ENCODE assay signal across 27 cellular contexts in the genomic region with DNA sequence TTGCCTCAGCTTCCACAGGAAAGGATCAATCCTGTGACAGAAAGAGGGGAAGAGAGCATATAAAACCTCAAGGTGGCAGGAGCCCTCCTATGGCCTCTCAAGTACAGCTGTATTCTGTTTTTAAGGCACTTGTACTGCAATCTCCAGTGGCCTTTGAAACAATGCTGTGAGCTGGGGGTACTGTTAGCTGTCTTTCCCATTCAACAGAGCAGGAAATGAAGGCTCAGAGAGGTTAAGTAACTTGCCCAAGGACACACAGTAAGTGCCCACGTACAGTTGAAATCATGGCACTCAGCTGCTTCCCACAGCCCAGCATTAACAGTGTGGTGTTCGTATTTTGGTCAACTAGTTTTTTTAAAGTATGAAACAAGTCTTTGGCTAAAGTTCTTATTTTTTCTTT. TPM values are rescaled to one million over a fixed set of nuclear protein-coding genes. Genes with fewer than 3 reads are reported as not detected.
DNase-seq lines count a peak whose midpoint lies in the region; ATAC-seq, FAIRE-seq and TF ChIP-seq lines count a peak whose summit lies in the region.
"Had no signal": no experiment of that assay in that cellular context is flagged by ENCODE, and none has a peak within 500 bp of the region (broad histone marks: within the 10 kb centered on the region; RNA-seq: fewer than 3 reads in every experiment).

No MANE protein-coding gene starts in this region.

- no peak overlapping the region for H4K8ac ChIP-seq in mesenchymal stem cell (ENCODE audit: low read length)

- H4K91ac ChIP-seq in mesenchymal stem cell (ENCODE audit: low read length), result no peak overlapping the region

- CTCF ChIA-PET in A673 (lab: Charles Lee), result no interaction called here

- H3K27ac Mint-ChIP-seq in HFFc6 (peak overlapping the region; percentile 26; the same call in 1 of the 2 replicates), astrocyte (ENCODE audit: unreplicated experiment) (peak overlapping the region; percentile 26)

- 92% methylated on average over 1 of the region's 2 CpGs for WGBS in mesenchymal stem cell

- no peak overlapping the region for H3K9ac ChIP-seq in astrocyte (ENCODE audit: low read length)
- no peak overlapping the region for H3K9ac ChIP-seq in mesenchymal stem cell (ENCODE audit: low read length)

- H3K4me3 ChIP-seq in A673 (ENCODE audit: low read depth, low read length, poor library complexity, severe bottlenecking) (no peak overlapping the region), astrocyte (ENCODE audit: insufficient read depth, low read depth, low read length) (no peak overlapping the region), mesenchymal stem cell (ENCODE audit: insufficient read depth in 1 of 2, low read depth in 1 of 2, low read length in 2 of 2) (no peak overlapping the region)
- H3K4me3 ChIP-seq: GM12878 had no signal

- H2AFZ ChIP-seq in astrocyte (ENCODE audit: low read depth, low read length) (no peak overlapping the region), mesenchymal stem cell (ENCODE audit: low read depth, low read length) (no peak overlapping the region)

- intact Hi-C loops in A673 (cut with micrococcal nuclease; ENCODE audit: unreplicated experiment), result no loop called here

- H3K4me3 Mint-ChIP-seq in HFFc6 (no peak overlapping the region), astrocyte (ENCODE audit: unreplicated experiment) (no peak overlapping the region)

- H3K4me1 ChIP-seq in A673 (ENCODE audit: insufficient read depth, low read length, poor library complexity, severe bottlenecking) (peaks cover 73% of the 10 kb centered on the region), astrocyte (ENCODE audit: insufficient read depth, low read length) (peaks cover 50% of the 10 kb centered on the region), mesenchymal stem cell (ENCODE audit: control insufficient read depth, insufficient read depth, low read depth, low read length) (peaks cover 23% of the 10 kb centered on the region)

- H3K18ac ChIP-seq in mesenchymal stem cell (ENCODE audit: low read depth in 1 of 2, low read length in 2 of 2), result no peak overlapping the region

- no peak overlapping the region for H2BK5ac ChIP-seq in mesenchymal stem cell (ENCODE audit: low read depth, low read length, poor library complexity, severe bottlenecking)

- H3K36me3 Mint-ChIP-seq in HFFc6 (ENCODE audit: low read depth) (no peaks in the 10 kb centered on the region), astrocyte (ENCODE audit: low read depth, unreplicated experiment) (peaks cover 3% of the 10 kb centered on the region)
- H3K36me3 Mint-ChIP-seq: CD4-positive, alpha-beta memory T cell had no signal

- POLR2A ChIA-PET in A673 (lab: Charles Lee; ENCODE audit: low non-redundant PET), result interaction anchor here (0.6 kb wide), 1 partner anchor 115 kb away, joined by 6 read pairs; no protein-coding TSS in a partner anchor

- TF ChIP-seq CTCF in A673 (conservative IDR thresholded peaks at IDR 0.05; ENCODE audit: low read depth, low read length), result no peak
- no peak for TF ChIP-seq CTCF in HFFc6 (IDR thresholded peaks at IDR 0.05)
- TF ChIP-seq CTCF in astrocyte (IDR thresholded peaks at IDR 0.05; ENCODE audit: insufficient read depth, low read depth, low read length), result no peak

- H3K14ac ChIP-seq in mesenchymal stem cell (ENCODE audit: low read length in 2 of 2), result no peak overlapping the region

- peaks cover 1% of the 10 kb centered on the region for H3K79me1 ChIP-seq in mesenchymal stem cell (replicated peaks; ENCODE audit: low read length, poor library complexity, severe bottlenecking)

- no peaks in the 10 kb centered on the region for H3K79me2 ChIP-seq in astrocyte (ENCODE audit: insufficient read depth, low read length)

- no peaks in the 10 kb centered on the region for H4K20me1 ChIP-seq in astrocyte (ENCODE audit: insufficient read depth, low read length)

- no peak overlapping the region for H2BK15ac ChIP-seq in mesenchymal stem cell (ENCODE audit: low read depth, poor library complexity, severe bottlenecking)

- no peak overlapping the region for H3K4me2 ChIP-seq in astrocyte (ENCODE audit: low read length)
- H3K4me2 ChIP-seq in mesenchymal stem cell (ENCODE audit: low read length, poor library complexity, severe bottlenecking), result no peak overlapping the region

- no peak for ATAC-seq in HG02852 (IDR thresholded peaks at IDR 0.05; ENCODE audit: unreplicated experiment)
- ATAC-seq: GM12878, PC-3 had no signal

- no TSS peak for BruUV-seq in A673 (replicated peaks; lab: Mats Ljungman, UMichigan)

- no peak overlapping the region for H2BK12ac ChIP-seq in mesenchymal stem cell (ENCODE audit: low read length in 2 of 2)

- H2BK120ac ChIP-seq in mesenchymal stem cell (ENCODE audit: low read depth, low read length), result no peak overlapping the region

- H3K36me3 ChIP-seq in A673 (ENCODE audit: insufficient read depth, low read length, poor library complexity, severe bottlenecking), result no peaks in the 10 kb centered on the region
- no peaks in the 10 kb centered on the region for H3K36me3 ChIP-seq in astrocyte (ENCODE audit: insufficient read depth, low read length)
- H3K36me3 ChIP-seq in mesenchymal stem cell (ENCODE audit: control insufficient read depth in 1 of 2, insufficient read depth in 2 of 2, low read depth in 1 of 2, low read length in 2 of 2), result peaks cover 0 to 3% of the 10 kb centered on the region in 2 experiments

- no peak overlapping the region for H3K23ac ChIP-seq in mesenchymal stem cell (ENCODE audit: low read length in 2 of 2)

- DNase-seq in A673 (ENCODE audit: low spot score), result no peak
- no peak for DNase-seq in HFFc6
- no peak for DNase-seq in astrocyte (ENCODE audit: low read depth)
- no peak for DNase-seq in mesenchymal stem cell
- no peak for DNase-seq in SIG-M5 treated with dmso at 0.1 percent for 504 hours (lab: John Stamatoyannopoulos, UW; ENCODE audit: unreplicated experiment)
- DNase-seq in ureter (ENCODE audit: low spot score), result no peak
- DNase-seq: C1 segment of cervical spinal cord; CD4-positive, alpha-beta memory T cell; COR-L47; DMS 273 treated with DMSO at 0.1 percent for 48 hours; DMS79; EL; GDM1; Karpas-422; NCI-H1092 treated with DMSO at 0.1 percent for 48 hours; NCI-H1436; NCI-H187; NCI-H524 treated with DMSO at 0.1 percent for 48 hours; NCI-H774; PC-3; Right ventricle myocardium superior; RPMI8226; T-helper 1 cell had no signal

- H3K9me3 ChIP-seq in A673 (ENCODE audit: low read depth, low read length, poor library complexity, severe bottlenecking) (no peaks in the 10 kb centered on the region), astrocyte (ENCODE audit: insufficient read depth, low read depth, low read length) (no peaks in the 10 kb centered on the region), mesenchymal stem cell (ENCODE audit: control insufficient read depth, low read length) (no peaks in the 10 kb centered on the region)

- no peak overlapping the region for H3K4ac ChIP-seq in mesenchymal stem cell (ENCODE audit: low read depth in 1 of 2, low read length in 2 of 2)

- H3K27ac ChIP-seq in A673 (ENCODE audit: low read depth, low read length, poor library complexity, severe bottlenecking) (peak overlapping the region; percentile 64), astrocyte (ENCODE audit: low read depth, low read length) (no peak overlapping the region), mesenchymal stem cell (ENCODE audit: low read length, poor library complexity, severe bottlenecking) (no peak overlapping the region)

- peaks cover 70% of the 10 kb centered on the region for H3K4me1 Mint-ChIP-seq in HFFc6 (ENCODE audit: low read depth)
- H3K4me1 Mint-ChIP-seq in astrocyte (ENCODE audit: low read depth, unreplicated experiment), result peaks cover 50% of the 10 kb centered on the region

- H3K27me3 Mint-ChIP-seq in HFFc6 (ENCODE audit: insufficient read depth), result peaks cover 5% of the 10 kb centered on the region
- no peaks in the 10 kb centered on the region for H3K27me3 Mint-ChIP-seq in astrocyte (ENCODE audit: low read depth, unreplicated experiment)
- H3K27me3 Mint-ChIP-seq: CD4-positive, alpha-beta memory T cell had no signal

- H3K9me3 Mint-ChIP-seq in HFFc6 (no peaks in the 10 kb centered on the region), astrocyte (ENCODE audit: unreplicated experiment) (no peaks in the 10 kb centered on the region)
- H3K9me3 Mint-ChIP-seq: CD4-positive, alpha-beta memory T cell had no signal

- peak overlapping the region; percentile 49 for H2AK5ac ChIP-seq in mesenchymal stem cell (ENCODE audit: low read length, severe bottlenecking)

- H3K27me3 ChIP-seq in A673 (replicated peaks; ENCODE audit: insufficient read depth, low read depth, low read length, poor library complexity) (no peaks in the 10 kb centered on the region), astrocyte (ENCODE audit: insufficient read depth, low read length) (no peaks in the 10 kb centered on the region), mesenchymal stem cell (ENCODE audit: control insufficient read depth in 1 of 2, insufficient read depth in 1 of 2, low read length in 2 of 2) (no peaks in the 10 kb centered on the region)

- FAIRE-seq in astrocyte (lab: Jason Lieb, UNC), result no peak
- FAIRE-seq: A204.1, GM12878, H54 had no signal

RNA-seq across cellular contexts. Expression of a gene that starts 34.0 kb away (rescaled TPM):
- total RNA-seq in A673 (2021) (23.2 and 29.3 TPM in 2 replicates), astrocyte (35.0 and 36.4 TPM in 2 replicates), ureter (14.3 TPM)
- 10 to 100 TPM; 31.9 to 58.2 (median 35.0) TPM for total RNA-seq in HFFc6 (2021; fragmentation: NEBNext Ultra II Directional; extraction: Animal tissue kit (Norgen Biotek cat#: 25700))
- 4.4 TPM for polyA plus RNA-seq in mesenchymal stem cell (2013, experiment 1 of 2)
- polyA plus RNA-seq in mesenchymal stem cell (2013, experiment 2 of 2), result 4.4 TPM

RNA-seq across cellular contexts. Expression of a gene that starts 35.8 kb away (rescaled TPM):
- 107 TPM in 2 replicates for total RNA-seq in A673 (2021)
- 10 to 100 TPM; 26.0 to 40.5 (median 38.0) TPM for total RNA-seq in HFFc6 (2021; fragmentation: NEBNext Ultra II Directional; extraction: Animal tissue kit (Norgen Biotek cat#: 25700))
- total RNA-seq in astrocyte, result 24.8 and 27.2 TPM in 2 replicates
- polyA plus RNA-seq in mesenchymal stem cell (2013, experiment 1 of 2), result 19.1 TPM
- 19.0 TPM for polyA plus RNA-seq in mesenchymal stem cell (2013, experiment 2 of 2)
- total RNA-seq in ureter, result 30.2 TPM
